ENCODE assay signal across 8 cellular contexts in the genomic region with DNA sequence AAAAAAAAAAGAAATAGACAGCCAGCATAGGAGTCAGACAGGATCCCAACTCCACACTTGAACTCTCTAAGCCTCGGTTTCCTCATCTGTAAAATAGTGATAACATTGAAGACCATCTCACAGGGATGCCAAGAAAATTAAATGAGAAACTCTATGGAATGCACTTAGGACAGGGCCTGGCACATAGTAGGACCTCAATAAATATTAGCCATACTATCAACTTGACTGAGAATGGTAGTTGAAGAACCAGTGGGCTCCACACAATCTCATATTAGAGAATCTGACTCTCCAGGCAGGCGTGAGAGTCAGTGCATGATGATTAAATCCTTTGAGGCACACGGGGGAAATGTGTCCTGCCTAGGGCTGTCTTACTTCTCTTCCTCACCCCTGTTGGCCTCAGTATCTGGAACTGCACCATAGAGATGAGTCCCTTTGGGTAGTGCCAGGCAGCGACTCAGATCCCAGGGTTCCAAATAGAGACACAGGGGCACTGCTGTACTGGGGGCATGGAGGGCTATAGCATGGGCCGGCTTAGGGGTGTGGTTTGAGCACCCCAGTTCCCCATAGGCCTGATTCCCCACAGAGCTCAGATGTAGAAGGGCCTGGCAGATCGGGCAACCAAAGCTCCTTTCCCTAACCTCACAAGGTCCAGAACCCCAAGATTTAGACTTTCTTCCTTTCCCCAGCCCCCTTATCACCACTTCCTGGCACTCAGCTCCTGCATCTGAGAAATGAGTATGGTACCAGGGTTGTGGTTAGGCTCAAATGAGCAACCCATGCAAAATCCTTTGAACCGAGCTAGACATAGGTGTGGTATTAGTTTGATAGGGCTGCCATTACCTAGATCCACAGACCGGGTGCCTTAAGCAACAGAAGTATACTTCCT. TPM values are rescaled to one million over a fixed set of nuclear protein-coding genes. Genes with fewer than 3 reads are reported as not detected.
A peak's percentile ranks its signal among the peaks of the same experiment; 100 is the strongest.
DNase-seq lines count a peak whose midpoint lies in the region; ATAC-seq and TF ChIP-seq lines count a peak whose summit lies in the region.

No MANE protein-coding gene starts in this region.

- no peak for TF ChIP-seq EP300 in SK-N-SH (IDR thresholded peaks at IDR 0.05; ENCODE audit: borderline replicate concordance in 1 of 2, low read depth in 1 of 2, low read length in 1 of 2)

- no peaks in the 10 kb centered on the region for H3K79me2 ChIP-seq in SK-N-SH (ENCODE audit: insufficient read depth)
- H3K79me2 ChIP-seq in GM23248 (ENCODE audit: insufficient read depth) = no peaks in the 10 kb centered on the region

- H3K9me2 ChIP-seq in SK-N-SH = no peaks in the 10 kb centered on the region
- H3K9me2 ChIP-seq in GM23248 (ENCODE audit: insufficient read depth) = no peaks in the 10 kb centered on the region

- H3F3A ChIP-seq in SK-N-SH (replicated peaks; ENCODE audit: insufficient read depth) = no peaks in the 10 kb centered on the region
- H3F3A ChIP-seq in GM23248 (ENCODE audit: insufficient read depth) = no peaks in the 10 kb centered on the region

- POLR2A ChIA-PET in SK-N-SH (lab: Yijun Ruan, JAX) = no interaction called here

- no peaks in the 10 kb centered on the region for H3K36me3 ChIP-seq in KOPT-K1 (ENCODE audit: insufficient read depth, low read length)
- no peaks in the 10 kb centered on the region for H3K36me3 ChIP-seq in SK-N-SH (replicated peaks in 1 of 2; ENCODE audit: control insufficient read depth in 1 of 2, insufficient read depth in 2 of 2, low read length in 1 of 2)
- H3K36me3 ChIP-seq in GM23248 (ENCODE audit: low read depth) = no peaks in the 10 kb centered on the region

- no peaks in the 10 kb centered on the region for H4K20me1 ChIP-seq in SK-N-SH (ENCODE audit: insufficient read depth)
- no peaks in the 10 kb centered on the region for H4K20me1 ChIP-seq in GM23248 (ENCODE audit: insufficient read depth)

- no peaks in the 10 kb centered on the region for H3K27me3 ChIP-seq in SK-N-SH (ENCODE audit: insufficient read depth)
- no peaks in the 10 kb centered on the region for H3K27me3 ChIP-seq in GM23248 (replicated peaks; ENCODE audit: insufficient read depth)

- no peak for ATAC-seq in omental fat pad (ENCODE audit: low FRiP score)

- H3K4me2 ChIP-seq in SK-N-SH = no peak overlapping the region
- H3K4me2 ChIP-seq in GM23248 (ENCODE audit: unreplicated experiment) = no peak overlapping the region

- no peak for TF ChIP-seq RAD21 in SK-N-SH (IDR thresholded peaks at IDR 0.05; ENCODE audit: low read length)

- H3K4me1 ChIP-seq in SK-N-SH (ENCODE audit: control insufficient read depth in 1 of 2, insufficient read depth in 2 of 2, low read depth in 1 of 2, low read length in 1 of 2) (no peaks in the 10 kb centered on the region; a peak in 1 of 4 replicates), GM23248 (ENCODE audit: insufficient read depth) (no peaks in the 10 kb centered on the region)

- H3K9ac ChIP-seq in SK-N-SH (no peak overlapping the region), GM23248 (no peak overlapping the region)

- TF ChIP-seq CTCF in SK-N-SH (IDR thresholded peaks at IDR 0.05) (no peak), omental fat pad (IDR thresholded peaks at IDR 0.05) (no peak)

- H3K9me3 ChIP-seq in KOPT-K1 (ENCODE audit: insufficient read depth, low read length, poor library complexity, severe bottlenecking) (no peaks in the 10 kb centered on the region), SK-N-SH (no peaks in the 10 kb centered on the region), GM23248 (ENCODE audit: low read depth) (no peaks in the 10 kb centered on the region)

- in situ Hi-C loops in GM23248 (cut with MboI) = no loop called here

- CTCF ChIA-PET in SK-N-SH (lab: Yijun Ruan, JAX) = no interaction called here

- no peak overlapping the region for H2AFZ ChIP-seq in SK-N-SH (ENCODE audit: low read depth)
- H2AFZ ChIP-seq in GM23248 = no peak overlapping the region

- WGBS in SK-N-SH (ENCODE audit: low lambda C conversion rate) = 73% methylated on average over 7 of the region's 8 CpGs
- WGBS in GM23248 (ENCODE audit: low coverage in 1 of 2, low lambda C conversion rate in 2 of 2, missing lambda C conversion rate in 2 of 2), 2 experiments = 84 to 89% methylated on average over 8 of the region's 8 CpGs

- DNase-seq in stimulated activated CD4-positive, alpha-beta T cell treated with anti-CD3 and anti-CD28 coated beads, Interleukin-12 subunit alpha, Interleukin-12 subunit beta, amount 100 ng/mL, for 4 hours = peak; percentile 34
- no peak for DNase-seq in stimulated activated CD4-positive, alpha-beta T cell treated with anti-CD3 and anti-CD28 coated beads, Interleukin-2, amount 100 ng/mL, for 48 hours
- peak; percentile 8 for DNase-seq in activated naive CD8-positive, alpha-beta T cell treated with anti-CD3 and anti-CD28 coated beads, Interleukin-2, amount 50 U/mL, for 16 hours (ENCODE audit: low read depth, low spot score)
- DNase-seq in SK-N-SH = no peak
- DNase-seq in omental fat pad (ENCODE audit: low spot score) = no peak
- no peak for DNase-seq in NCI-H774 (lab: John Stamatoyannopoulos, UW)
- no peak for DNase-seq in GM23248

- H3K27ac ChIP-seq in KOPT-K1 (ENCODE audit: low read depth, low read length, poor library complexity, severe bottlenecking) = peak overlapping the region; percentile 99
- H3K27ac ChIP-seq in SK-N-SH (ENCODE audit: low read depth in 2 of 2, low read length in 1 of 2) = no peak overlapping the region
- H3K27ac ChIP-seq in GM23248 = no peak overlapping the region

- H3K4me3 ChIP-seq in SK-N-SH (ENCODE audit: low read depth in 2 of 2, low read length in 1 of 2) (no peak overlapping the region), GM23248 (no peak overlapping the region)

TF ChIP-seq in SK-N-SH, 30 proteins besides CTCF, POLR2A, EP300 and RAD21:
- TF ChIP-seq, protein P1, sequence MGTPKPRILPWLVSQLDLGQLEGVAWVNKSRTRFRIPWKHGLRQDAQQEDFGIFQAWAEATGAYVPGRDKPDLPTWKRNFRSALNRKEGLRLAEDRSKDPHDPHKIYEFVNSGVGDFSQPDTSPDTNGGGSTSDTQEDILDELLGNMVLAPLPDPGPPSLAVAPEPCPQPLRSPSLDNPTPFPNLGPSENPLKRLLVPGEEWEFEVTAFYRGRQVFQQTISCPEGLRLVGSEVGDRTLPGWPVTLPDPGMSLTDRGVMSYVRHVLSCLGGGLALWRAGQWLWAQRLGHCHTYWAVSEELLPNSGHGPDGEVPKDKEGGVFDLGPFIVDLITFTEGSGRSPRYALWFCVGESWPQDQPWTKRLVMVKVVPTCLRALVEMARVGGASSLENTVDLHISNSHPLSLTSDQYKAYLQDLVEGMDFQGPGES (IDR thresholded peaks at IDR 0.05; ENCODE audit: low read depth, low read length) = no peak
- TF ChIP-seq RFX5 (IDR thresholded peaks at IDR 0.05; ENCODE audit: low read length) (no peak), MAX (IDR thresholded peaks at IDR 0.05; ENCODE audit: low read depth) (no peak), FOXM1 (IDR thresholded peaks at IDR 0.05; ENCODE audit: low read depth) (no peak), POLR2AphosphoS5 (IDR thresholded peaks at IDR 0.05; ENCODE audit: low read depth, low read length) (no peak), EZH2phosphoT487 (IDR thresholded peaks at IDR 0.05; ENCODE audit: borderline replicate concordance, low read depth) (no peak)
- TF ChIP-seq, protein P2, sequence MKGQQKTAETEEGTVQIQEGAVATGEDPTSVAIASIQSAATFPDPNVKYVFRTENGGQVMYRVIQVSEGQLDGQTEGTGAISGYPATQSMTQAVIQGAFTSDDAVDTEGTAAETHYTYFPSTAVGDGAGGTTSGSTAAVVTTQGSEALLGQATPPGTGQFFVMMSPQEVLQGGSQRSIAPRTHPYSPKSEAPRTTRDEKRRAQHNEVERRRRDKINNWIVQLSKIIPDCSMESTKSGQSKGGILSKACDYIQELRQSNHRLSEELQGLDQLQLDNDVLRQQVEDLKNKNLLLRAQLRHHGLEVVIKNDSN (IDR thresholded peaks at IDR 0.05; ENCODE audit: borderline replicate concordance, low read depth) = no peak

RNA-seq across cellular contexts. Expression of gene CAB39, which starts 51.3 kb away (rescaled TPM):
- polyA plus RNA-seq in SK-N-SH (2012; rRNA removed) (15.7 and 18.7 TPM in 2 replicates), GM23248 (2016; fragmentation: Nextera tagmentation; extraction: Ambion mirVana) (22.7 and 23.1 TPM in 2 replicates)
- 24.9 and 27.9 TPM in 2 replicates for polyA plus RNA-seq in SK-N-SH (2012; cell fraction: cytosol; rRNA removed)
- 15.2 and 23.1 TPM in 2 replicates for polyA plus RNA-seq in SK-N-SH (2012; cell fraction: nucleus; rRNA removed)
- 100 to 1,000 TPM in 1 of 4 donors, 10 to 100 TPM in 3; 61.2 to 110 (median 90.3) TPM for total RNA-seq in omental fat pad
- 49.1 and 52.1 TPM in 2 replicates for total RNA-seq in GM23248 (2014; rRNA removed; shearing (Covaris generic))

Comparison
In these comparisons a context has a peak if more than half of its experiments do, and no peak if none do; other contexts are left out.
1. DNase-seq: peak in stimulated activated CD4-positive, alpha-beta T cell treated with anti-CD3 and anti-CD28 coated beads, Interleukin-12 subunit alpha, Interleukin-12 subunit beta, amount 100 ng/mL, for 4 hours (single experiment) and activated naive CD8-positive, alpha-beta T cell treated with anti-CD3 and anti-CD28 coated beads, Interleukin-2, amount 50 U/mL, for 16 hours (single experiment); none in stimulated activated CD4-positive, alpha-beta T cell treated with anti-CD3 and anti-CD28 coated beads, Interleukin-2, amount 100 ng/mL, for 48 hours (0 of 2), SK-N-SH (single experiment), omental fat pad (single experiment), NCI-H774 (single experiment) and GM23248 (single experiment).